ENCODE assay signal across 9 cellular contexts in genomic region chr3:197305854-197306253, GRCh38. TPM values are rescaled to one million over a fixed set of nuclear protein-coding genes. Genes with fewer than 3 reads are reported as not detected.
DNase-seq lines count a peak whose midpoint lies in the region; ATAC-seq and TF ChIP-seq lines count a peak whose summit lies in the region.
"Had no signal": no experiment of that assay in that cellular context is flagged by ENCODE, and none has a peak within 500 bp of the region (broad histone marks: within the 10 kb centered on the region; RNA-seq: fewer than 3 reads in every experiment).

No MANE protein-coding gene starts in this region.

- H3K79me1 ChIP-seq in H9 (ENCODE audit: insufficient read depth, low read depth, low read length, poor library complexity, severe bottlenecking), result no peaks in the 10 kb centered on the region

- no peaks in the 10 kb centered on the region for H3K9me3 ChIP-seq in H9 (ENCODE audit: control insufficient read depth, low read depth, low read length)

- H3K9ac ChIP-seq in H9 (ENCODE audit: extremely low read depth, insufficient read length, low read length), result no peak overlapping the region

- no peak overlapping the region for H3K23ac ChIP-seq in H9 (ENCODE audit: insufficient read length, low read depth, low read length)

- no peak overlapping the region for H3K27ac ChIP-seq in H9 (ENCODE audit: insufficient read length, low read depth, low read length)

- H3K9me3 Mint-ChIP-seq in H9, result no peaks in the 10 kb centered on the region

- H4K91ac ChIP-seq in H9 (ENCODE audit: insufficient read length, low read depth, low read length), result no peak overlapping the region

- DNase-seq in AG08395 (ENCODE audit: low spot score) (peak; percentile 43), astrocyte of the cerebellum (ENCODE audit: low read depth) (peak; percentile 76), NCI-H526 treated with DMSO at 0.1 percent for 48 hours (lab: John Stamatoyannopoulos, UW) (no peak), H9 (no peak), nucleus accumbens (lab: John Stamatoyannopoulos, UW) (no peak), midbrain (lab: John Stamatoyannopoulos, UW) (no peak)
- DNase-seq: GDM1 had no signal

- no peak overlapping the region for H2BK120ac ChIP-seq in H9 (ENCODE audit: low read depth, low read length, poor library complexity, severe bottlenecking)

- WGBS in H9 (ENCODE audit: extremely low coverage, insufficient read length, low lambda C conversion rate), result no CpG with 5 or more reads among the region's 1 CpG

- H3K27ac Mint-ChIP-seq in H9, result no peak overlapping the region

- in situ Hi-C loops in astrocyte of the cerebellum (cut with HindIII; ENCODE audit: low sequenced_read_pairs), result no loop called here

- no peak overlapping the region for H3K4me2 ChIP-seq in H9 (ENCODE audit: insufficient read depth, insufficient read length, low read length)

- H4K8ac ChIP-seq in H9 (replicated peaks; ENCODE audit: insufficient read length, low read depth, low read length), result no peak overlapping the region

- H2BK20ac ChIP-seq in H9 (ENCODE audit: low read depth, low read length, poor library complexity, severe bottlenecking), result no peak overlapping the region

- no peaks in the 10 kb centered on the region for H3K79me2 ChIP-seq in H9 (ENCODE audit: insufficient read depth, low read length)

- no peak overlapping the region for H3K14ac ChIP-seq in H9 (ENCODE audit: insufficient read depth, low read length)

- H3K36me3 Mint-ChIP-seq in H9 (ENCODE audit: insufficient read depth in 1 of 3, low read depth in 3 of 3), result no peaks in the 10 kb centered on the region

- H3K56ac ChIP-seq in H9 (ENCODE audit: insufficient read length, low read depth, low read length), result no peak overlapping the region

- H3T11ph ChIP-seq in H9 (ENCODE audit: low read length), result no peak overlapping the region

- peaks cover 6% of the 10 kb centered on the region; the same call in 1 of the 2 replicates for H3K4me1 ChIP-seq in H9 (ENCODE audit: insufficient read depth, low read length)

- H2BK5ac ChIP-seq in H9 (ENCODE audit: insufficient read length, low read length), result no peak overlapping the region

- ATAC-seq in GM19035 (IDR thresholded peaks at IDR 0.05; ENCODE audit: unreplicated experiment) (peak; percentile 92), HG03095 (IDR thresholded peaks at IDR 0.05; ENCODE audit: unreplicated experiment) (peak; percentile 88)

- no peaks in the 10 kb centered on the region for H3K23me2 ChIP-seq in H9 (ENCODE audit: insufficient read length, low read depth, low read length, poor library complexity, severe bottlenecking)

- H3K18ac ChIP-seq in H9 (ENCODE audit: insufficient read length, low read depth, low read length), result no peak overlapping the region

- no peak overlapping the region for H3K4me3 ChIP-seq in astrocyte of the cerebellum (ENCODE audit: low read depth, low read length)

- no peak overlapping the region for H3K4ac ChIP-seq in H9 (ENCODE audit: low read depth, low read length)

- H3K4me3 Mint-ChIP-seq in H9, result no peak overlapping the region

- peaks cover 7% of the 10 kb centered on the region; the same call in 1 of the 2 replicates for H3K27me3 Mint-ChIP-seq in H9 (ENCODE audit: low read depth)

- H4K20me1 ChIP-seq in H9 (ENCODE audit: control insufficient read depth, insufficient read depth, insufficient read length), result no peaks in the 10 kb centered on the region

- H2AK5ac ChIP-seq in H9 (ENCODE audit: insufficient read length, low read length), result no peak overlapping the region

- no peak overlapping the region for H2BK12ac ChIP-seq in H9 (ENCODE audit: insufficient read length, low read depth, low read length)

- H2BK15ac ChIP-seq in H9 (ENCODE audit: low read depth, low read length), result no peak overlapping the region

- peaks cover 37 to 41% of the 10 kb centered on the region in 2 experiments for H3K4me1 Mint-ChIP-seq in H9

- TF ChIP-seq CTCF in astrocyte of the cerebellum (IDR thresholded peaks at IDR 0.05; ENCODE audit: low read depth, low read length, missing control alignments) (no peak), H9 (conservative IDR thresholded peaks at IDR 0.05) (no peak)

- H2AFZ ChIP-seq in H9 (ENCODE audit: low read length), result no peak overlapping the region

- no peaks in the 10 kb centered on the region for H3K27me3 ChIP-seq in H9 (ENCODE audit: insufficient read depth, low read length)

- no peak overlapping the region for H4K5ac ChIP-seq in H9 (ENCODE audit: insufficient read length, low read depth, low read length)

RNA-seq across cellular contexts. Expression of gene DLG1, which starts 7.4 kb away (rescaled TPM):
- 84.1 and 86.2 TPM in 2 replicates for total RNA-seq in H9 (2021)

Comparison
In these comparisons a context has a peak if more than half of its experiments do, and no peak if none do; other contexts are left out.
1. DNase-seq: peak in AG08395 (single experiment) and astrocyte of the cerebellum (single experiment); none in NCI-H526 treated with DMSO at 0.1 percent for 48 hours (single experiment), H9 (single experiment), nucleus accumbens (0 of 56) and midbrain (single experiment).